19 cellular contexts compared by ENCODE assay signal in the genomic region with DNA sequence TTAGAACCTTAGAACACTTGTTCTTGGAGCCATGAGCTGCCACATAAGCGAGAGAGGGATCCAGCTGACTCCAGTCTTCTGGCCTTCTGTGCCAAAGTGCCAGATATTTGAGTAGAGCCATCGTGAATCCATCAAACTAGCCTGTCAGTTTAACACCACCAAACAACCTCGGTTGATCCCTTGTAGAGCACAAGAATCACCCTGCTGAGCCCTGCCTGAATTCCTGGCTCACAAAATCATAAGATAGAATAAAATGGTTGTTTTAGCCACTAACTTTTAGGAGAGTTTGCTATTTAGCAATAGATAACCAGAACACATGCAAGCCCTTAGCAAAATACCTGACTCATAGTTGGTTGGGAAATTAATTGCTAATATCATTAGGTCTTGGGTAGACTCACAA.
A peak's percentile ranks its signal among the peaks of the same experiment; 100 is the strongest.
DNase-seq lines count a peak whose midpoint lies in the region; ATAC-seq and TF ChIP-seq lines count a peak whose summit lies in the region.
"Had no signal": no experiment of that assay in that cellular context is flagged by ENCODE, and none has a peak within 500 bp of the region (broad histone marks: within the 10 kb centered on the region; RNA-seq: fewer than 3 reads in every experiment).

No MANE protein-coding gene starts in this region.

- no peak overlapping the region for H3K27ac Mint-ChIP-seq in activated T-cell treated with anti-CD3 and anti-CD28 coated beads, Interleukin-2, amount 50 U/mL, for 72 hours
- H3K27ac Mint-ChIP-seq: B cell; CD4-positive, CD25-positive, alpha-beta regulatory T cell; CD8-positive, alpha-beta T cell; H9; HFFc6 had no signal

- CTCF ChIA-PET in HEK293 (lab: Yijun Ruan, JAX), result interaction anchor here (0.7 kb wide), 1 partner anchor 893 kb away, joined by 3 read pairs; no protein-coding TSS in a partner anchor

- no peaks in the 10 kb centered on the region for H3K36me3 ChIP-seq in HEK293 (ENCODE audit: control insufficient read depth in 2 of 2, insufficient read depth in 1 of 2, low read length in 2 of 2)
- H3K36me3 ChIP-seq: BLaER1 had no signal

- H3K27me3 Mint-ChIP-seq in activated T-cell treated with anti-CD3 and anti-CD28 coated beads, Interleukin-2, amount 50 U/mL, for 72 hours (ENCODE audit: low read depth), result peaks cover 16% of the 10 kb centered on the region
- H3K27me3 Mint-ChIP-seq: B cell; CD4-positive, CD25-positive, alpha-beta regulatory T cell had no signal

- peaks cover 18% of the 10 kb centered on the region for H3K4me1 Mint-ChIP-seq in activated T-cell treated with anti-CD3 and anti-CD28 coated beads, Interleukin-2, amount 50 U/mL, for 72 hours (ENCODE audit: low read depth)

- no peaks in the 10 kb centered on the region for H3K4me1 ChIP-seq in HEK293 (ENCODE audit: control insufficient read depth, insufficient read depth, low read length)
- H3K4me1 ChIP-seq: BLaER1, Caco-2 had no signal

- no peaks in the 10 kb centered on the region for H3K9me3 ChIP-seq in HEK293 (ENCODE audit: control insufficient read depth, insufficient read depth, low read depth, low read length)

- peaks cover 2 to 9% of the 10 kb centered on the region in 2 donors for H3K36me3 Mint-ChIP-seq in activated T-cell treated with anti-CD3 and anti-CD28 coated beads, Interleukin-2, amount 50 U/mL, for 72 hours (ENCODE audit: insufficient read depth in 2 of 2)
- H3K36me3 Mint-ChIP-seq: CD4-positive, CD25-positive, alpha-beta regulatory T cell; CD8-positive, alpha-beta T cell had no signal

- no peak overlapping the region for H3K27ac ChIP-seq in HEK293 (ENCODE audit: extremely low read depth, low read depth, low read length)
- H3K27ac ChIP-seq: BLaER1, C4-2B, GM23248 had no signal

- no peak overlapping the region for H3K4me3 Mint-ChIP-seq in activated T-cell treated with anti-CD3 and anti-CD28 coated beads, Interleukin-2, amount 50 U/mL, for 72 hours
- H3K4me3 Mint-ChIP-seq: B cell; CD4-positive, CD25-positive, alpha-beta regulatory T cell; CD8-positive, alpha-beta T cell; H9; HFFc6 had no signal

- peaks cover 4 to 7% of the 10 kb centered on the region in 2 donors for H3K9me3 Mint-ChIP-seq in activated T-cell treated with anti-CD3 and anti-CD28 coated beads, Interleukin-2, amount 50 U/mL, for 72 hours
- H3K9me3 Mint-ChIP-seq: CD8-positive, alpha-beta T cell; HFFc6 had no signal

- H3K4me3 ChIP-seq in HEK293 (ENCODE audit: low read depth, low read length) (no peak overlapping the region), epithelial cell of esophagus (ENCODE audit: low read length) (no peak overlapping the region)
- H3K4me3 ChIP-seq: BLaER1, GM12878, GM23248 had no signal

- DNase-seq in amniotic epithelial cell (ENCODE audit: low read depth) (peak; percentile 31), epithelial cell of esophagus (ENCODE audit: low read depth) (peak; percentile 24), AML-193 (lab: John Stamatoyannopoulos, UW) (no peak)
- DNase-seq in activated T-cell treated with anti-CD3 and anti-CD28 coated beads, Interleukin-2, amount 50 U/mL, for 72 hours, result no peak
- no peak for DNase-seq in activated effector memory CD4-positive, alpha-beta T cell treated with anti-CD3 and anti-CD28 coated beads, Interleukin-2, amount 50 U/mL, for 16 hours
- DNase-seq: Caco-2; CD4-positive, CD25-positive, alpha-beta regulatory T cell; CD8-positive, alpha-beta T cell; DMS153; DND-41; GM23248; H9; HFFc6 had no signal

- POLR2A ChIA-PET in HEK293 (lab: Yijun Ruan, JAX), result no interaction called here

- ATAC-seq in activated T-cell treated with anti-CD3 and anti-CD28 coated beads, Interleukin-2, amount 50 U/mL, for 72 hours (replicated peaks in 1 of 2), result no peak
- ATAC-seq: CD8-positive, alpha-beta T cell; GM12878; HCT116 had no signal

- TF ChIP-seq CTCF in HEK293 (tag by site-specific recombination; IDR thresholded peaks at IDR 0.05) (no peak), epithelial cell of esophagus (IDR thresholded peaks at IDR 0.05; ENCODE audit: insufficient read depth, low read depth, low read length, missing control alignments) (no peak)

TF ChIP-seq in HEK293, 187 proteins besides CTCF, POLR2A, EP300 and RAD21:
- TF ChIP-seq ZNF785 (tag by site-specific recombination; IDR thresholded peaks at IDR 0.05) (no peak), ZNF2 (tag by site-specific recombination; IDR thresholded peaks at IDR 0.05) (no peak), ZNF311 (tag by site-specific recombination; IDR thresholded peaks at IDR 0.05; ENCODE audit: borderline replicate concordance) (no peak), HIC1 (tag by site-specific recombination; IDR thresholded peaks at IDR 0.05) (no peak), SETDB1 (IDR thresholded peaks at IDR 0.05; ENCODE audit: insufficient read length, low read length) (peak; percentile 27), ZFP41 (tag by site-specific recombination; IDR thresholded peaks at IDR 0.05; ENCODE audit: borderline replicate concordance) (no peak)
- TF ChIP-seq, protein P1, sequence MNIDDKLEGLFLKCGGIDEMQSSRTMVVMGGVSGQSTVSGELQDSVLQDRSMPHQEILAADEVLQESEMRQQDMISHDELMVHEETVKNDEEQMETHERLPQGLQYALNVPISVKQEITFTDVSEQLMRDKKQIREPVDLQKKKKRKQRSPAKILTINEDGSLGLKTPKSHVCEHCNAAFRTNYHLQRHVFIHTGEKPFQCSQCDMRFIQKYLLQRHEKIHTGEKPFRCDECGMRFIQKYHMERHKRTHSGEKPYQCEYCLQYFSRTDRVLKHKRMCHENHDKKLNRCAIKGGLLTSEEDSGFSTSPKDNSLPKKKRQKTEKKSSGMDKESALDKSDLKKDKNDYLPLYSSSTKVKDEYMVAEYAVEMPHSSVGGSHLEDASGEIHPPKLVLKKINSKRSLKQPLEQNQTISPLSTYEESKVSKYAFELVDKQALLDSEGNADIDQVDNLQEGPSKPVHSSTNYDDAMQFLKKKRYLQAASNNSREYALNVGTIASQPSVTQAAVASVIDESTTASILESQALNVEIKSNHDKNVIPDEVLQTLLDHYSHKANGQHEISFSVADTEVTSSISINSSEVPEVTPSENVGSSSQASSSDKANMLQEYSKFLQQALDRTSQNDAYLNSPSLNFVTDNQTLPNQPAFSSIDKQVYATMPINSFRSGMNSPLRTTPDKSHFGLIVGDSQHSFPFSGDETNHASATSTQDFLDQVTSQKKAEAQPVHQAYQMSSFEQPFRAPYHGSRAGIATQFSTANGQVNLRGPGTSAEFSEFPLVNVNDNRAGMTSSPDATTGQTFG (tag by site-specific recombination; IDR thresholded peaks at IDR 0.05; ENCODE audit: borderline replicate concordance), result no peak
TF ChIP-seq in HEK293: peak in this region for 1.

Comparison
In these comparisons a context has a peak if more than half of its experiments do, and no peak if none do; other contexts are left out.
1. DNase-seq: peak in amniotic epithelial cell (single experiment) and epithelial cell of esophagus (single experiment); none in activated T-cell treated with anti-CD3 and anti-CD28 coated beads, Interleukin-2, amount 50 U/mL, for 72 hours (0 of 2), activated effector memory CD4-positive, alpha-beta T cell treated with anti-CD3 and anti-CD28 coated beads, Interleukin-2, amount 50 U/mL, for 16 hours (single experiment) and AML-193 (0 of 2).